ENCODE assay signal across 8 cellular contexts in genomic region chr9:94611638-94612068, GRCh38. TPM values are rescaled to one million over a fixed set of nuclear protein-coding genes. Genes with fewer than 3 reads are reported as not detected.
DNase-seq lines count a peak whose midpoint lies in the region; ATAC-seq and TF ChIP-seq lines count a peak whose summit lies in the region.
"Had no signal": no experiment of that assay in that cellular context is flagged by ENCODE, and none has a peak within 500 bp of the region (broad histone marks: within the 10 kb centered on the region; RNA-seq: fewer than 3 reads in every experiment).

No MANE protein-coding gene starts in this region.

- peaks cover 8% of the 10 kb centered on the region for H3K4me1 Mint-ChIP-seq in activated CD4-positive, alpha-beta memory T cell treated with anti-CD3 and anti-CD28 coated beads, Interleukin-2, amount 10 ng/mL, durations not matched to agents 7 days and 5 days
- peaks cover 18% of the 10 kb centered on the region for H3K4me1 Mint-ChIP-seq in activated naive CD8-positive, alpha-beta T cell treated with anti-CD3 and anti-CD28 coated beads, Interleukin-2, amount 50 U/mL, for 24 hours

- no peak overlapping the region; the same call in 1 of the 2 replicates for H2AFZ ChIP-seq in OCI-LY7 (ENCODE audit: low read length)

- peak; percentile 92 for ATAC-seq in activated naive CD8-positive, alpha-beta T cell treated with anti-CD3 and anti-CD28 coated beads, Interleukin-2, amount 50 U/mL, for 24 hours
- ATAC-seq in gastroesophageal sphincter: no peak
- ATAC-seq: WTC11 had no signal

- no peaks in the 10 kb centered on the region for H3K36me3 Mint-ChIP-seq in activated CD4-positive, alpha-beta memory T cell treated with anti-CD3 and anti-CD28 coated beads, Interleukin-2, amount 10 ng/mL, durations not matched to agents 7 days and 5 days (ENCODE audit: low read depth)
- H3K36me3 Mint-ChIP-seq in activated naive CD8-positive, alpha-beta T cell treated with anti-CD3 and anti-CD28 coated beads, Interleukin-2, amount 50 U/mL, for 24 hours (ENCODE audit: low read depth): peaks cover 4% of the 10 kb centered on the region
- H3K36me3 Mint-ChIP-seq: WTC11 had no signal

- no peaks in the 10 kb centered on the region for H3K36me3 ChIP-seq in OCI-LY7 (ENCODE audit: insufficient read depth, low read length)
- no peaks in the 10 kb centered on the region for H3K36me3 ChIP-seq in gastroesophageal sphincter

- H3K9me3 ChIP-seq in OCI-LY7 (ENCODE audit: low read length) (no peaks in the 10 kb centered on the region), gastroesophageal sphincter (no peaks in the 10 kb centered on the region)

- peaks cover 2% of the 10 kb centered on the region; the same call in 1 of the 2 replicates for H3K79me2 ChIP-seq in OCI-LY7 (ENCODE audit: insufficient read depth, low read depth, low read length)

- H4K20me1 ChIP-seq in OCI-LY7 (ENCODE audit: insufficient read depth, low read length): no peaks in the 10 kb centered on the region

- peaks cover 46% of the 10 kb centered on the region for H3K4me1 ChIP-seq in OCI-LY7 (ENCODE audit: insufficient read depth, low read length, poor library complexity, severe bottlenecking)
- no peaks in the 10 kb centered on the region for H3K4me1 ChIP-seq in gastroesophageal sphincter

- no peak overlapping the region for H3K27ac Mint-ChIP-seq in activated CD4-positive, alpha-beta memory T cell treated with anti-CD3 and anti-CD28 coated beads, Interleukin-2, amount 10 ng/mL, durations not matched to agents 7 days and 5 days
- peak overlapping the region; percentile 71 for H3K27ac Mint-ChIP-seq in activated naive CD8-positive, alpha-beta T cell treated with anti-CD3 and anti-CD28 coated beads, Interleukin-2, amount 50 U/mL, for 24 hours
- H3K27ac Mint-ChIP-seq: WTC11 had no signal

- intact Hi-C loops in OCI-LY7 (cut with micrococcal nuclease; ENCODE audit: unreplicated experiment): no loop called here

- H3K4me3 Mint-ChIP-seq in activated CD4-positive, alpha-beta memory T cell treated with anti-CD3 and anti-CD28 coated beads, Interleukin-2, amount 10 ng/mL, durations not matched to agents 7 days and 5 days: no peak overlapping the region
- H3K4me3 Mint-ChIP-seq in activated naive CD8-positive, alpha-beta T cell treated with anti-CD3 and anti-CD28 coated beads, Interleukin-2, amount 50 U/mL, for 24 hours: peak overlapping the region; percentile 41
- H3K4me3 Mint-ChIP-seq: WTC11 had no signal

- no peak overlapping the region for H3K4me3 ChIP-seq in OCI-LY7 (ENCODE audit: low read depth, low read length, poor library complexity, severe bottlenecking)
- no peak overlapping the region for H3K4me3 ChIP-seq in gastroesophageal sphincter

- DNase-seq in OCI-LY7 (ENCODE audit: low spot score) (peak; percentile 46), RKO (ENCODE audit: low spot score) (no peak), DMS153 (lab: John Stamatoyannopoulos, UW) (no peak)
- peak; percentile 27 for DNase-seq in activated CD4-positive, alpha-beta memory T cell treated with anti-CD3 and anti-CD28 coated beads, Interleukin-2, amount 10 ng/mL, durations not matched to agents 7 days and 5 days
- peak; percentile 71 for DNase-seq in activated naive CD8-positive, alpha-beta T cell treated with anti-CD3 and anti-CD28 coated beads, Interleukin-2, amount 50 U/mL, for 24 hours
- peak; percentile 49 to 55 for DNase-seq in stimulated activated CD8-positive, alpha-beta memory T cell treated with anti-CD3 and anti-CD28 coated beads, Interleukin-2, amount 100 ng/mL, for 48 hours (ENCODE audit: low read depth in 2 of 2)

- H3K9me3 Mint-ChIP-seq in activated CD4-positive, alpha-beta memory T cell treated with anti-CD3 and anti-CD28 coated beads, Interleukin-2, amount 10 ng/mL, durations not matched to agents 7 days and 5 days: no peaks in the 10 kb centered on the region
- H3K9me3 Mint-ChIP-seq in activated naive CD8-positive, alpha-beta T cell treated with anti-CD3 and anti-CD28 coated beads, Interleukin-2, amount 50 U/mL, for 24 hours: no peaks in the 10 kb centered on the region
- H3K9me3 Mint-ChIP-seq: WTC11 had no signal

- WGBS in gastroesophageal sphincter (ENCODE audit: low coverage in 1 of 2), 2 donors: 92 to 93% methylated on average over 3 of the region's 3 CpGs

- CTCF ChIA-PET in OCI-LY7 (lab: Charles Lee; ENCODE audit: unreplicated experiment): no interaction called here
- CTCF ChIA-PET in activated CD4-positive, alpha-beta memory T cell treated with anti-CD3 and anti-CD28 coated beads, Interleukin-2, amount 10 ng/mL, durations not matched to agents 7 days and 5 days (lab: Charles Lee): interaction anchor here (1.9 kb wide), 1 partner anchor 57 kb away, joined by 3 read pairs; the partner anchor contains the start of gene PCAT7

- TF ChIP-seq CTCF in OCI-LY7 (conservative IDR thresholded peaks at IDR 0.05; ENCODE audit: low read length): no peak
- TF ChIP-seq CTCF in gastroesophageal sphincter (IDR thresholded peaks at IDR 0.05): no peak

- H3K27ac ChIP-seq in OCI-LY7 (ENCODE audit: low read depth, low read length, poor library complexity, severe bottlenecking) (no peak overlapping the region), gastroesophageal sphincter (no peak overlapping the region)

- no TSS peak for BruUV-seq in OCI-LY7 (replicated peaks; lab: Mats Ljungman, UMichigan)

- POLR2A ChIA-PET in OCI-LY7 (lab: Charles Lee): no interaction called here
- POLR2A ChIA-PET in activated CD4-positive, alpha-beta memory T cell treated with anti-CD3 and anti-CD28 coated beads, Interleukin-2, amount 10 ng/mL, durations not matched to agents 7 days and 5 days (lab: Charles Lee): no interaction called here

- TF ChIP-seq POLR2A in gastroesophageal sphincter (IDR thresholded peaks at IDR 0.05): no peak

- no peaks in the 10 kb centered on the region for H3K9me2 ChIP-seq in OCI-LY7 (ENCODE audit: insufficient read depth, low read length)

- H3K27me3 ChIP-seq in gastroesophageal sphincter: peaks cover 9% of the 10 kb centered on the region

- H3K27me3 Mint-ChIP-seq in activated CD4-positive, alpha-beta memory T cell treated with anti-CD3 and anti-CD28 coated beads, Interleukin-2, amount 10 ng/mL, durations not matched to agents 7 days and 5 days: peaks cover 31% of the 10 kb centered on the region
- peaks cover 30% of the 10 kb centered on the region for H3K27me3 Mint-ChIP-seq in activated naive CD8-positive, alpha-beta T cell treated with anti-CD3 and anti-CD28 coated beads, Interleukin-2, amount 50 U/mL, for 24 hours

- no peak for TF ChIP-seq EP300 in gastroesophageal sphincter (IDR thresholded peaks at IDR 0.05)

- peak overlapping the region; percentile 28 for H3K4me2 ChIP-seq in OCI-LY7 (ENCODE audit: low read length)

RNA-seq across cellular contexts. Expression of gene FBP2, which starts 18.0 kb away (rescaled TPM):
- not detected in 2 replicates for total RNA-seq in OCI-LY7 (2014; rRNA removed; shearing (Covaris generic))
- total RNA-seq in OCI-LY7 (2022): not detected in 2 replicates
- not detected for total RNA-seq in activated CD4-positive, alpha-beta memory T cell treated with anti-CD3 and anti-CD28 coated beads, Interleukin-2, amount 10 ng/mL, durations not matched to agents 7 days and 5 days
- not detected for total RNA-seq in gastroesophageal sphincter
- total RNA-seq: WTC11 had no signal

RNA-seq across cellular contexts. Expression of gene FBP1, which starts 27.7 kb away (rescaled TPM):
- total RNA-seq in OCI-LY7 (2014; rRNA removed; shearing (Covaris generic)): 70.0 and 79.1 TPM in 2 replicates
- total RNA-seq in OCI-LY7 (2022) (63.9 and 94.1 TPM in 2 replicates), gastroesophageal sphincter (1 to 10 TPM in 2 of 4 donors, under 1 TPM in 1, not detected in 1; 0.72 to 6.3 (median 2.3) TPM)
- total RNA-seq in activated CD4-positive, alpha-beta memory T cell treated with anti-CD3 and anti-CD28 coated beads, Interleukin-2, amount 10 ng/mL, durations not matched to agents 7 days and 5 days: under 1 TPM; 0.40 to 0.65 TPM

RNA-seq across cellular contexts. Expression of gene PCAT7, which starts 56.8 kb away (rescaled TPM):
- 1.8 and 2.9 TPM in 2 replicates for total RNA-seq in OCI-LY7 (2014; rRNA removed; shearing (Covaris generic))
- total RNA-seq in OCI-LY7 (2022) (2.5 and 3.2 TPM in 2 replicates), gastroesophageal sphincter (not detected)
- not detected for total RNA-seq in activated CD4-positive, alpha-beta memory T cell treated with anti-CD3 and anti-CD28 coated beads, Interleukin-2, amount 10 ng/mL, durations not matched to agents 7 days and 5 days

Comparison
In these comparisons a context has a peak if more than half of its experiments do, and no peak if none do; other contexts are left out.
1. DNase-seq: peak in OCI-LY7 (single experiment), activated CD4-positive, alpha-beta memory T cell treated with anti-CD3 and anti-CD28 coated beads, Interleukin-2, amount 10 ng/mL, durations not matched to agents 7 days and 5 days (single experiment), activated naive CD8-positive, alpha-beta T cell treated with anti-CD3 and anti-CD28 coated beads, Interleukin-2, amount 50 U/mL, for 24 hours (single experiment) and stimulated activated CD8-positive, alpha-beta memory T cell treated with anti-CD3 and anti-CD28 coated beads, Interleukin-2, amount 100 ng/mL, for 48 hours (2 of 2); none in RKO (single experiment) and DMS153 (single experiment).
2. RNA of gene FBP1, which starts 27.7 kb away (total RNA-seq): 63.9 to 94.1 TPM in OCI-LY7; 0.72 to 6.3 TPM in gastroesophageal sphincter and 0.40 to 0.65 TPM in activated CD4-positive, alpha-beta memory T cell treated with anti-CD3 and anti-CD28 coated beads, Interleukin-2, amount 10 ng/mL, durations not matched to agents 7 days and 5 days; every median in the first group is over 4 times any median in the second.